Comparison of ENCODE assay signal across 1 cellular context in genomic region chr1:95122151-95122697, GRCh38.
TF ChIP-seq lines count a peak whose summit lies in the region.

No MANE protein-coding gene starts in this region.

TF ChIP-seq in HepG2, 621 proteins besides CTCF, POLR2A, EP300 and RAD21 (continued from another document and continues in another):
- TF ChIP-seq, protein P1, sequence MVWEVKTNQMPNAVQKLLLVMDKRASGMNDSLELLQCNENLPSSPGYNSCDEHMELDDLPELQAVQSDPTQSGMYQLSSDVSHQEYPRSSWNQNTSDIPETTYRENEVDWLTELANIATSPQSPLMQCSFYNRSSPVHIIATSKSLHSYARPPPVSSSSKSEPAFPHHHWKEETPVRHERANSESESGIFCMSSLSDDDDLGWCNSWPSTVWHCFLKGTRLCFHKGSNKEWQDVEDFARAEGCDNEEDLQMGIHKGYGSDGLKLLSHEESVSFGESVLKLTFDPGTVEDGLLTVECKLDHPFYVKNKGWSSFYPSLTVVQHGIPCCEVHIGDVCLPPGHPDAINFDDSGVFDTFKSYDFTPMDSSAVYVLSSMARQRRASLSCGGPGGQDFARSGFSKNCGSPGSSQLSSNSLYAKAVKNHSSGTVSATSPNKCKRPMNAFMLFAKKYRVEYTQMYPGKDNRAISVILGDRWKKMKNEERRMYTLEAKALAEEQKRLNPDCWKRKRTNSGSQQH (CRISPR knock-in tag; IDR thresholded peaks at IDR 0.05; ENCODE audit: low read depth): no peak; the same call in 1 of the 2 replicates
- TF ChIP-seq HOXA5 (CRISPR knock-in tag; IDR thresholded peaks at IDR 0.05) (peak; percentile 40; the same call in 1 of the 2 replicates), RXRB (CRISPR knock-in tag; IDR thresholded peaks at IDR 0.05; ENCODE audit: borderline replicate concordance) (peak; percentile 97), SOX5 (CRISPR knock-in tag; IDR thresholded peaks at IDR 0.05; ENCODE audit: borderline replicate concordance) (peak; percentile 97), SOX6 (IDR thresholded peaks at IDR 0.05) (no peak), SOX6 (CRISPR knock-in tag; IDR thresholded peaks at IDR 0.05) (peak; percentile 99), HES4 (CRISPR knock-in tag; IDR thresholded peaks at IDR 0.05; ENCODE audit: borderline replicate concordance) (no peak), PRDM4 (CRISPR knock-in tag; IDR thresholded peaks at IDR 0.05; ENCODE audit: borderline replicate concordance) (no peak), ZSCAN25 (CRISPR knock-in tag; IDR thresholded peaks at IDR 0.05) (peak; percentile 43; the same call in 1 of the 2 replicates), ZNF543 (CRISPR knock-in tag; IDR thresholded peaks at IDR 0.05) (no peak), TBX3 (IDR thresholded peaks at IDR 0.05; ENCODE audit: borderline replicate concordance) (peak; percentile 76; the same call in 1 of the 2 replicates), NFKBIZ (CRISPR knock-in tag; IDR thresholded peaks at IDR 0.05) (peak; percentile 81; the same call in 1 of the 2 replicates), ARID5B (CRISPR knock-in tag; IDR thresholded peaks at IDR 0.05) (peak; percentile 98), TOPORS (CRISPR knock-in tag; IDR thresholded peaks at IDR 0.05) (peak; percentile 55; the same call in 1 of the 2 replicates), PREB (CRISPR knock-in tag; IDR thresholded peaks at IDR 0.05) (no peak), NCOA1 (CRISPR knock-in tag; IDR thresholded peaks at IDR 0.05) (0 out of 2 replicates have a peak, but pooled peaks have one; percentile 70), CHD4 (IDR thresholded peaks at IDR 0.05; ENCODE audit: borderline replicate concordance, low read length) (no peak), TARDBP (CRISPR knock-in tag; IDR thresholded peaks at IDR 0.05) (peak; percentile 84; the same call in 1 of the 2 replicates), CEBPG (CRISPR knock-in tag; IDR thresholded peaks at IDR 0.05) (peak; percentile 76), MEIS1 (CRISPR knock-in tag; IDR thresholded peaks at IDR 0.05; ENCODE audit: borderline replicate concordance) (peak; percentile 75; the same call in 1 of the 2 replicates), NR2C2 (CRISPR knock-in tag; IDR thresholded peaks at IDR 0.05; ENCODE audit: borderline replicate concordance) (peak; percentile 89), REST (IDR thresholded peaks at IDR 0.05; ENCODE audit: borderline replicate concordance in 1 of 2, low read depth in 1 of 2, low read length in 2 of 2) (peak in 1 of 2 experiments; percentile 40; a peak in 1 of 4 replicates), MZF1 (CRISPR knock-in tag; IDR thresholded peaks at IDR 0.05; ENCODE audit: borderline replicate concordance) (no peak), RFX5 (IDR thresholded peaks at IDR 0.05; ENCODE audit: low read depth, low read length) (no peak), SIX4 (CRISPR knock-in tag; IDR thresholded peaks at IDR 0.05) (peak; percentile 71; the same call in 1 of the 2 replicates), REPIN1 (CRISPR knock-in tag; IDR thresholded peaks at IDR 0.05; ENCODE audit: borderline replicate concordance, low read depth) (peak; percentile 79), MTA3 (CRISPR knock-in tag; IDR thresholded peaks at IDR 0.05) (no peak), BORCS8-MEF2B (CRISPR knock-in tag; IDR thresholded peaks at IDR 0.05) (peak; percentile 79), TSC22D2 (CRISPR knock-in tag; IDR thresholded peaks at IDR 0.05; ENCODE audit: borderline replicate concordance) (no peak; the same call in 1 of the 2 replicates), SRSF4 (IDR thresholded peaks at IDR 0.05; ENCODE audit: low read depth, low read length, poor library complexity, severe bottlenecking) (no peak), STAG1 (CRISPR knock-in tag; IDR thresholded peaks at IDR 0.05) (no peak), GPN1 (CRISPR knock-in tag; IDR thresholded peaks at IDR 0.05; ENCODE audit: borderline replicate concordance) (no peak), ZBTB7B (CRISPR knock-in tag; IDR thresholded peaks at IDR 0.05) (peak; percentile 86; the same call in 1 of the 2 replicates), THAP9 (CRISPR knock-in tag; IDR thresholded peaks at IDR 0.05; ENCODE audit: borderline replicate concordance) (no peak), JDP2 (CRISPR knock-in tag; IDR thresholded peaks at IDR 0.05; ENCODE audit: borderline replicate concordance) (no peak; the same call in 1 of the 2 replicates), ZNF883 (CRISPR knock-in tag; IDR thresholded peaks at IDR 0.05; ENCODE audit: not compliant biosample characterization) (no peak), ZNF672 (CRISPR knock-in tag; IDR thresholded peaks at IDR 0.05) (no peak), SALL2 (CRISPR knock-in tag; IDR thresholded peaks at IDR 0.05) (peak; percentile 76; the same call in 1 of the 2 replicates), KMT2A (CRISPR knock-in tag; IDR thresholded peaks at IDR 0.05) (peak; percentile 64), TEAD3 (CRISPR knock-in tag; optimal IDR thresholded peaks at IDR 0.05; ENCODE audit: borderline replicate concordance) (peak; percentile 88)
- TF ChIP-seq, protein P2, sequence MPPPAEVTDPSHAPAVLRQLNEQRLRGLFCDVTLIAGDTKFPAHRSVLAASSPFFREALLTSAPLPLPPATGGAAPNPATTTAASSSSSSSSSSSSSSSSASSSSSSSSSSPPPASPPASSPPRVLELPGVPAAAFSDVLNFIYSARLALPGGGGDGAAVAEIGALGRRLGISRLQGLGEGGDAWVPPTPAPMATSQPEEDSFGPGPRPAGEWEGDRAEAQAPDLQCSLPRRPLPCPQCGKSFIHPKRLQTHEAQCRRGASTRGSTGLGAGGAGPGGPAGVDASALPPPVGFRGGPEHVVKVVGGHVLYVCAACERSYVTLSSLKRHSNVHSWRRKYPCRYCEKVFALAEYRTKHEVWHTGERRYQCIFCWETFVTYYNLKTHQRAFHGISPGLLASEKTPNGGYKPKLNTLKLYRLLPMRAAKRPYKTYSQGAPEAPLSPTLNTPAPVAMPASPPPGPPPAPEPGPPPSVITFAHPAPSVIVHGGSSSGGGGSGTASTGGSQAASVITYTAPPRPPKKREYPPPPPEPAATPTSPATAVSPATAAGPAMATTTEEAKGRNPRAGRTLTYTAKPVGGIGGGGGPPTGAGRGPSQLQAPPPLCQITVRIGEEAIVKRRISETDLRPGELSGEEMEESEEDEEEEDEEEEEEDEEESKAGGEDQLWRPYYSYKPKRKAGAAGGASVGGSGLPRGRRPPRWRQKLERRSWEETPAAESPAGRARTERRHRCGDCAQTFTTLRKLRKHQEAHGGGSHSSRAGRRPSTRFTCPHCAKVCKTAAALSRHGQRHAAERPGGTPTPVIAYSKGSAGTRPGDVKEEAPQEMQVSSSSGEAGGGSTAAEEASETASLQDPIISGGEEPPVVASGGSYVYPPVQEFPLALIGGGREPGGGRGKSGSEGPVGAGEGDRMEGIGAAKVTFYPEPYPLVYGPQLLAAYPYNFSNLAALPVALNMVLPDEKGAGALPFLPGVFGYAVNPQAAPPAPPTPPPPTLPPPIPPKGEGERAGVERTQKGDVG (CRISPR knock-in tag; IDR thresholded peaks at IDR 0.05; ENCODE audit: borderline replicate concordance): no peak
- TF ChIP-seq, protein P3, sequence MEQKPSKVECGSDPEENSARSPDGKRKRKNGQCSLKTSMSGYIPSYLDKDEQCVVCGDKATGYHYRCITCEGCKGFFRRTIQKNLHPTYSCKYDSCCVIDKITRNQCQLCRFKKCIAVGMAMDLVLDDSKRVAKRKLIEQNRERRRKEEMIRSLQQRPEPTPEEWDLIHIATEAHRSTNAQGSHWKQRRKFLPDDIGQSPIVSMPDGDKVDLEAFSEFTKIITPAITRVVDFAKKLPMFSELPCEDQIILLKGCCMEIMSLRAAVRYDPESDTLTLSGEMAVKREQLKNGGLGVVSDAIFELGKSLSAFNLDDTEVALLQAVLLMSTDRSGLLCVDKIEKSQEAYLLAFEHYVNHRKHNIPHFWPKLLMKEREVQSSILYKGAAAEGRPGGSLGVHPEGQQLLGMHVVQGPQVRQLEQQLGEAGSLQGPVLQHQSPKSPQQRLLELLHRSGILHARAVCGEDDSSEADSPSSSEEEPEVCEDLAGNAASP (CRISPR knock-in tag; IDR thresholded peaks at IDR 0.05; ENCODE audit: borderline replicate concordance): peak; percentile 89; the same call in 1 of the 2 replicates
